In genomic region chr7:2649139-2649838, GRCh38 we compare ENCODE assay signal across 30 cellular contexts. TPM values are rescaled to one million over a fixed set of nuclear protein-coding genes. Genes with fewer than 3 reads are reported as not detected.
"Had no signal": no experiment of that assay in that cellular context is flagged by ENCODE, and none has a peak within 500 bp of the region (broad histone marks: within the 10 kb centered on the region; RNA-seq: fewer than 3 reads in every experiment).

No MANE protein-coding gene starts in this region.

- FAIRE-seq: bronchial epithelial cell had no signal

- H3K9me3 Mint-ChIP-seq: activated naive CD4-positive, alpha-beta T cell treated with anti-CD3 and anti-CD28 coated beads, Interleukin-2, amount 50 U/mL, for 24 hours; activated T-cell treated with anti-CD3 and anti-CD28 coated beads, Interleukin-2, amount 50 U/mL, for 24 hours; activated T-helper 1 cell treated with anti-CD3 and anti-CD28 coated beads, Interleukin-12 subunit alpha, Interleukin-12 subunit beta, Interleukin-2, Interleukin-4 antibody, amounts not matched to agents 30 ng/mL and 10 ng/mL and 1 ng/mL, durations not matched to agents 14 hours and 24 hours and 36 hours; WTC11 had no signal

- H3K36me3 Mint-ChIP-seq: activated CD8-positive, alpha-beta memory T cell treated with anti-CD3 and anti-CD28 coated beads, Interleukin-2, amount 10 ng/mL, durations not matched to agents 7 days and 5 days; activated naive CD4-positive, alpha-beta T cell treated with anti-CD3 and anti-CD28 coated beads, Interleukin-2, amount 50 U/mL, for 24 hours had no signal

- H3K9me3 ChIP-seq: body of pancreas, SJSA1 had no signal

- H3K27me3 ChIP-seq: body of pancreas, SJSA1 had no signal

- DNase-seq: activated CD4-positive, alpha-beta T cell treated with anti-CD3 and anti-CD28 coated beads for 48 hours; activated CD4-positive, alpha-beta T cell treated with anti-CD3 and anti-CD28 coated beads, Interleukin-2, amount 50 U/mL, for 4 hours; activated CD4-positive, CD25-positive, alpha-beta regulatory T cell treated with anti-CD3 and anti-CD28 coated beads, Interleukin-2, amount 50 U/mL, for 72 hours; activated CD8-positive, alpha-beta memory T cell treated with anti-CD3 and anti-CD28 coated beads, Interleukin-2, amount 10 ng/mL, durations not matched to agents 7 days and 5 days; activated CD8-positive, alpha-beta T cell treated with anti-CD3 and anti-CD28 coated beads, Interleukin-2, amount 10 ng/mL, durations not matched to agents 7 days and 5 days; activated effector memory CD4-positive, alpha-beta T cell treated with Interleukin-2 at 50 U/mL for 16 hours; activated naive CD4-positive, alpha-beta T cell; activated T-cell treated with anti-CD3 and anti-CD28 coated beads, Interleukin-2, amount 50 U/mL, for 24 hours; body of pancreas; central memory CD4-positive, alpha-beta T cell; NCI-H1092; NCI-H1417; NCI-H2029; NCI-H2107; NCI-H345; NCI-H510A; NCI-H69; NK-92 treated with Interleukin-12 subunit alpha and Interleukin-12 subunit beta, amount 100 ng/mL, for 24 hours; OCI-M1; SHP77; SW 1271; T-helper 9 cell had no signal

- ATAC-seq: activated CD8-positive, alpha-beta memory T cell treated with anti-CD3 and anti-CD28 coated beads, Interleukin-2, amount 10 ng/mL, durations not matched to agents 7 days and 5 days; activated CD8-positive, alpha-beta T cell treated with anti-CD3 and anti-CD28 coated beads, Interleukin-2, amount 10 ng/mL, durations not matched to agents 7 days and 5 days; body of pancreas; Panc1; SK-N-SH treated with all-trans-retinoic acid at 6 μM for 48 hours; WTC11 had no signal

- H3K27ac ChIP-seq: body of pancreas, SJSA1 had no signal

- H3K4me3 Mint-ChIP-seq: activated CD8-positive, alpha-beta memory T cell treated with anti-CD3 and anti-CD28 coated beads, Interleukin-2, amount 10 ng/mL, durations not matched to agents 7 days and 5 days; activated CD8-positive, alpha-beta T cell treated with anti-CD3 and anti-CD28 coated beads, Interleukin-2, amount 10 ng/mL, durations not matched to agents 7 days and 5 days; activated naive CD4-positive, alpha-beta T cell treated with anti-CD3 and anti-CD28 coated beads, Interleukin-2, amount 50 U/mL, for 24 hours; activated T-cell treated with anti-CD3 and anti-CD28 coated beads, Interleukin-2, amount 50 U/mL, for 24 hours; activated T-helper 1 cell treated with anti-CD3 and anti-CD28 coated beads, Interleukin-12 subunit alpha, Interleukin-12 subunit beta, Interleukin-2, Interleukin-4 antibody, amounts not matched to agents 30 ng/mL and 10 ng/mL and 1 ng/mL, durations not matched to agents 14 hours and 24 hours and 36 hours; WTC11 had no signal

- H3K4me3 ChIP-seq: body of pancreas, SJSA1 had no signal

- H3K27me3 Mint-ChIP-seq: activated CD8-positive, alpha-beta memory T cell treated with anti-CD3 and anti-CD28 coated beads, Interleukin-2, amount 10 ng/mL, durations not matched to agents 7 days and 5 days; activated naive CD4-positive, alpha-beta T cell treated with anti-CD3 and anti-CD28 coated beads, Interleukin-2, amount 50 U/mL, for 24 hours; activated T-cell treated with anti-CD3 and anti-CD28 coated beads, Interleukin-2, amount 50 U/mL, for 24 hours had no signal

- H3K27ac Mint-ChIP-seq: activated CD8-positive, alpha-beta memory T cell treated with anti-CD3 and anti-CD28 coated beads, Interleukin-2, amount 10 ng/mL, durations not matched to agents 7 days and 5 days; activated CD8-positive, alpha-beta T cell treated with anti-CD3 and anti-CD28 coated beads, Interleukin-2, amount 10 ng/mL, durations not matched to agents 7 days and 5 days; activated naive CD4-positive, alpha-beta T cell treated with anti-CD3 and anti-CD28 coated beads, Interleukin-2, amount 50 U/mL, for 24 hours; activated T-cell treated with anti-CD3 and anti-CD28 coated beads, Interleukin-2, amount 50 U/mL, for 24 hours; activated T-helper 1 cell treated with anti-CD3 and anti-CD28 coated beads, Interleukin-12 subunit alpha, Interleukin-12 subunit beta, Interleukin-2, Interleukin-4 antibody, amounts not matched to agents 30 ng/mL and 10 ng/mL and 1 ng/mL, durations not matched to agents 14 hours and 24 hours and 36 hours; WTC11 had no signal

RNA-seq across cellular contexts. Expression of gene AMZ1, which starts 38.7 kb away (rescaled TPM):
- total RNA-seq: activated CD8-positive, alpha-beta T cell treated with anti-CD3 and anti-CD28 coated beads, Interleukin-2, amount 10 ng/mL, durations not matched to agents 7 days and 5 days; body of pancreas; bronchial epithelial cell; MCF 10A had no signal
